In genomic region chr3:52393131-52393807, GRCh38 we compare ENCODE assay signal across 20 cellular contexts.
"Had no signal": no experiment of that assay in that cellular context is flagged by ENCODE, and none has a peak within 500 bp of the region (broad histone marks: within the 10 kb centered on the region; RNA-seq: fewer than 3 reads in every experiment).

No MANE protein-coding gene starts in this region.

- H3K9me3 ChIP-seq: esophagus squamous epithelium, neutrophil had no signal

- H3K79me2 ChIP-seq: hepatocyte, parathyroid adenoma had no signal

- H3K27ac Mint-ChIP-seq: activated naive CD4-positive, alpha-beta T cell treated with anti-CD3 and anti-CD28 coated beads, Interleukin-2, amount 50 U/mL, for 24 hours; activated T-cell treated with anti-CD3 and anti-CD28 coated beads, Interleukin-2, amount 50 U/mL, for 72 hours; dendritic cell treated with granulocyte-macrophage colony-stimulating factor and Interleukin-4, amounts not matched to agents 40 ng/mL and 50 ng/mL, for 4 days had no signal

- H3K4me1 Mint-ChIP-seq: activated naive CD4-positive, alpha-beta T cell treated with anti-CD3 and anti-CD28 coated beads, Interleukin-2, amount 50 U/mL, for 24 hours had no signal

- H3K4me2 ChIP-seq: hepatocyte had no signal

- H3K9me3 Mint-ChIP-seq: activated naive CD4-positive, alpha-beta T cell treated with anti-CD3 and anti-CD28 coated beads, Interleukin-2, amount 50 U/mL, for 24 hours; activated T-cell treated with anti-CD3 and anti-CD28 coated beads, Interleukin-2, amount 50 U/mL, for 72 hours; dendritic cell treated with granulocyte-macrophage colony-stimulating factor and Interleukin-4, amounts not matched to agents 40 ng/mL and 50 ng/mL, for 4 days had no signal

- H3K4me3 ChIP-seq: esophagus squamous epithelium, hepatocyte had no signal

- H2AFZ ChIP-seq: hepatocyte, parathyroid adenoma had no signal

- H3K27me3 ChIP-seq: esophagus squamous epithelium, hepatocyte, neutrophil had no signal

- ATAC-seq: activated T-cell treated with anti-CD3 and anti-CD28 coated beads, Interleukin-2, amount 50 U/mL, for 72 hours had no signal

- H3K9ac ChIP-seq: parathyroid adenoma had no signal

- H3K27ac ChIP-seq: esophagus squamous epithelium, hepatocyte, neutrophil, parathyroid adenoma, VCaP had no signal

- H3K27me3 Mint-ChIP-seq: activated naive CD4-positive, alpha-beta T cell treated with anti-CD3 and anti-CD28 coated beads, Interleukin-2, amount 50 U/mL, for 24 hours; dendritic cell treated with granulocyte-macrophage colony-stimulating factor and Interleukin-4, amounts not matched to agents 40 ng/mL and 50 ng/mL, for 4 days had no signal

- FAIRE-seq: bronchial epithelial cell, islet of Langerhans had no signal

- H3K4me3 Mint-ChIP-seq: activated naive CD4-positive, alpha-beta T cell treated with anti-CD3 and anti-CD28 coated beads, Interleukin-2, amount 50 U/mL, for 24 hours; activated T-cell treated with anti-CD3 and anti-CD28 coated beads, Interleukin-2, amount 50 U/mL, for 72 hours; dendritic cell treated with granulocyte-macrophage colony-stimulating factor and Interleukin-4, amounts not matched to agents 40 ng/mL and 50 ng/mL, for 4 days had no signal

- H3K4me1 ChIP-seq: esophagus squamous epithelium, parathyroid adenoma had no signal

- DNase-seq: activated CD4-positive, alpha-beta T cell treated with anti-CD3 and anti-CD28 coated beads for 1 hour; activated CD4-positive, alpha-beta T cell treated with anti-CD3 and anti-CD28 coated beads, Interleukin-2, amount 50 U/mL, for 4 hours; activated effector memory CD4-positive, alpha-beta T cell treated with anti-CD3 and anti-CD28 coated beads, Interleukin-2, amount 50 U/mL, for 16 hours; activated T-cell treated with anti-CD3 and anti-CD28 coated beads, Interleukin-2, amount 50 U/mL, for 72 hours; effector memory CD4-positive, alpha-beta T cell; esophagus squamous epithelium; mammary epithelial cell; stimulated activated CD4-positive, alpha-beta T cell treated with anti-CD3 and anti-CD28 coated beads, Interleukin-12 subunit alpha, Interleukin-12 subunit beta, amount 100 ng/mL, for 4 hours; stimulated activated CD4-positive, alpha-beta T cell treated with anti-CD3 and anti-CD28 coated beads, Interleukin-1b, Interleukin-23, amount 100 ng/mL, for 48 hours; stimulated activated CD8-positive, alpha-beta memory T cell treated with anti-CD3 and anti-CD28 coated beads, Interleukin-4, amount 100 ng/mL, for 48 hours; stimulated activated naive CD4-positive, alpha-beta T cell; T-helper 2 cell had no signal
